10 cellular contexts compared by ENCODE assay signal in the genomic region with DNA sequence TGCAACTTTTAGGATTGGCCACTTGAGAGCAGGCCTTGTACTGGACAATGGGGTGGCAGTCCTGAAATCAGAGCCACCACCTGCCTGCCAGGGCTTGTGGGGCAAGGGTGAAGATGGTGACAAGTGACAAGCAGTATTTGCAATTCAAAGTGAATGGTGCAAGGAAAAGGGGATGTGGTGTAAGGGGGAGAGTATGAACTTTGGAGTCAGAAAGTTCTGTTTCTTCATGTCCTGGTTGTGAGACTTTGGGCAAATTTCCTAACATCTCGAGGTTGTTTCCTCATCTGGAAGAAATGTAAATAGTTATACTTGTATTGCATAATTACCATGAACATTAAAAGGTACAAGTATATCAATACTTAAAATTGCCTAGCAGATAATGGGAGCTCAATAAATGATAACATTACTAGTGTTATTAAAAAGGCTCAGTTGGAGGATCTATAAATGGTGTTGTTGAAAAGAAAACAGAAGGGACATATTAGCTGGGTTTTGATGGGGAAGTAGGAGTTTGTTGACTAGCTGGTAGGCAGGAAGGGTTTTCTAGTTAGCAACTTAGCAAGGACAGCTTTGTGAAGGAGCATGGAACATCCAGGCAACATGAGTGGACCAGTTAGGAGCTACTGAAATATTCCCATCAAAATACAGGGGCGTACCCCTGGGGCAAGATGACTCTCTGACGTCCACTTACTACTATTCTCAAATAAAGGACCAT. TPM values are rescaled to one million over a fixed set of nuclear protein-coding genes. Genes with fewer than 3 reads are reported as not detected.
A peak's percentile ranks its signal among the peaks of the same experiment; 100 is the strongest.
DNase-seq lines count a peak whose midpoint lies in the region; ATAC-seq and TF ChIP-seq lines count a peak whose summit lies in the region.
"Had no signal": no experiment of that assay in that cellular context is flagged by ENCODE, and none has a peak within 500 bp of the region (broad histone marks: within the 10 kb centered on the region; RNA-seq: fewer than 3 reads in every experiment).

No MANE protein-coding gene starts in this region.

- H3K4me2 ChIP-seq in IMR-90 (ENCODE audit: low read depth, low read length) (peak overlapping the region; percentile 80), hepatocyte (no peak overlapping the region), PC-3 (ENCODE audit: low read length) (no peak overlapping the region)

- in situ Hi-C loops in IMR-90 (cut with MboI; ENCODE audit: low sequenced_read_pairs), result no loop called here

- H3K56ac ChIP-seq in IMR-90 (ENCODE audit: extremely low read depth, insufficient read depth, low read length), result no peak overlapping the region

- intact Hi-C loops in IMR-90 (cut with micrococcal nuclease) (no loop called here), PC-3 (cut with micrococcal nuclease) (no loop called here)

- CTCF ChIA-PET in IMR-90 (lab: Yijun Ruan, JAX), result no interaction called here
- CTCF ChIA-PET in PC-3 (lab: Charles Lee), result no interaction called here

- peak overlapping the region; percentile 44 for H3K4ac ChIP-seq in IMR-90 (ENCODE audit: low read depth, low read length)

- peak overlapping the region; percentile 93 for H4K5ac ChIP-seq in IMR-90 (ENCODE audit: low read depth, low read length)

- H3K79me1 ChIP-seq in IMR-90 (ENCODE audit: low read depth in 1 of 2, low read length in 2 of 2), result no peaks in the 10 kb centered on the region

- WGBS in IMR-90 (ENCODE audit: extremely low coverage in 2 of 2, insufficient read length in 1 of 2), 2 experiments, result 83% methylated on average over 1 of the region's 3 CpGs; no CpG with 5 or more reads in 1 of the 2 experiments
- 79% methylated on average over 3 of the region's 3 CpGs for WGBS in hepatocyte (ENCODE audit: low lambda C conversion rate, missing lambda C conversion rate)
- 63 to 68% methylated on average over 3 of the region's 3 CpGs for WGBS in upper lobe of left lung, 2 donors

- H4K91ac ChIP-seq in IMR-90 (ENCODE audit: insufficient read depth, low read depth, low read length), result peak overlapping the region; percentile 75

- H3K14ac ChIP-seq in IMR-90 (replicated peaks; ENCODE audit: low read depth, low read length), result peak overlapping the region; percentile 57; the same call in 1 of the 2 replicates

- H4K20me1 ChIP-seq in IMR-90 (ENCODE audit: insufficient read depth, low read length) (peaks cover 3% of the 10 kb centered on the region; the same call in 1 of the 2 replicates), hepatocyte (ENCODE audit: insufficient read depth, poor library complexity, severe bottlenecking) (no peaks in the 10 kb centered on the region), PC-3 (ENCODE audit: low read length) (no peaks in the 10 kb centered on the region)

- H3K79me2 ChIP-seq in hepatocyte (no peaks in the 10 kb centered on the region), PC-3 (ENCODE audit: low read length) (no peaks in the 10 kb centered on the region)

- TF ChIP-seq CTCF in IMR-90 (conservative IDR thresholded peaks at IDR 0.05; ENCODE audit: low read depth, low read length), result no peak
- TF ChIP-seq CTCF in hepatocyte (IDR thresholded peaks at IDR 0.05; ENCODE audit: poor library complexity), result no peak
- TF ChIP-seq CTCF in upper lobe of left lung (IDR thresholded peaks at IDR 0.05), result no peak
- no peak for TF ChIP-seq CTCF in PC-3 (conservative IDR thresholded peaks at IDR 0.05; ENCODE audit: low read depth, low read length)

- H3K27me3 ChIP-seq in IMR-90 (ENCODE audit: control insufficient read depth, insufficient read depth, low read length) (no peaks in the 10 kb centered on the region), hepatocyte (no peaks in the 10 kb centered on the region), upper lobe of left lung (no peaks in the 10 kb centered on the region), PC-3 (ENCODE audit: low read length) (no peaks in the 10 kb centered on the region)

- no peaks in the 10 kb centered on the region for H3F3A ChIP-seq in PC-3 (ENCODE audit: low read length, unreplicated experiment)

- peak overlapping the region; percentile 76 for H2BK120ac ChIP-seq in IMR-90 (ENCODE audit: low read depth, low read length)

- no peak overlapping the region for H3K9ac ChIP-seq in IMR-90 (ENCODE audit: low read depth, low read length)
- no peak overlapping the region for H3K9ac ChIP-seq in PC-3 (ENCODE audit: low read length)

- peak overlapping the region; percentile 38; the same call in 1 of the 2 replicates for H2AK5ac ChIP-seq in IMR-90 (ENCODE audit: low read depth, low read length)

- peak overlapping the region; percentile 71 for H2BK20ac ChIP-seq in IMR-90 (ENCODE audit: low read depth, low read length)

- H3K27ac ChIP-seq in IMR-90 (ENCODE audit: insufficient read depth, low read length) (peak overlapping the region; percentile 89), hepatocyte (peak overlapping the region; percentile 70), upper lobe of left lung (peak overlapping the region; percentile 73 to 92 (median 89)), PC-3 (ENCODE audit: low read length) (no peak overlapping the region)

- peak; percentile 75 for DNase-seq in IMR-90
- peak; percentile 77 for DNase-seq in amniotic epithelial cell (ENCODE audit: low read depth)
- DNase-seq in hepatocyte (ENCODE audit: low spot score), result peak; percentile 39
- DNase-seq in upper lobe of left lung, result peak in 1 of 2 donors; percentile 88
- DNase-seq in PC-3, result no peak
- DNase-seq in NCI-H2107 treated with DMSO at 0.1 percent for 48 hours (lab: John Stamatoyannopoulos, UW; ENCODE audit: unreplicated experiment), result no peak
- DNase-seq in NCI-H82 (lab: John Stamatoyannopoulos, UW), result no peak
- DNase-seq: activated CD8-positive, alpha-beta memory T cell treated with anti-CD3 and anti-CD28 coated beads, Interleukin-2, amount 10 ng/mL, durations not matched to agents 7 days and 5 days; central memory CD4-positive, alpha-beta T cell; NCI-H146 had no signal

- POLR2A ChIA-PET in IMR-90 (lab: Charles Lee; ENCODE audit: unreplicated experiment), result no interaction called here
- POLR2A ChIA-PET in PC-3 (lab: Charles Lee; ENCODE audit: unreplicated experiment), result no interaction called here

- H3K4me1 ChIP-seq in IMR-90 (ENCODE audit: control insufficient read depth, insufficient read depth, low read length) (peaks cover 22% of the 10 kb centered on the region), hepatocyte (ENCODE audit: insufficient read depth) (peaks cover 23% of the 10 kb centered on the region), upper lobe of left lung (peaks cover 29 to 52% (median 31%) of the 10 kb centered on the region in 4 donors), PC-3 (ENCODE audit: insufficient read depth, low read length) (peaks cover 17% of the 10 kb centered on the region)

- 0 out of 2 replicates have a peak, but pooled peaks have one; percentile 16 for ATAC-seq in IMR-90 (ENCODE audit: low read depth)
- peak; percentile 78 to 79 for ATAC-seq in upper lobe of left lung (ENCODE audit: low FRiP score in 2 of 2)
- ATAC-seq in PC-3, result no peak
- ATAC-seq: activated CD8-positive, alpha-beta memory T cell treated with anti-CD3 and anti-CD28 coated beads, Interleukin-2, amount 10 ng/mL, durations not matched to agents 7 days and 5 days had no signal

- H3K23ac ChIP-seq in IMR-90 (ENCODE audit: low read depth, low read length), result peak overlapping the region; percentile 17; the same call in 1 of the 2 replicates

- no peaks in the 10 kb centered on the region for H3K36me3 ChIP-seq in IMR-90 (ENCODE audit: control insufficient read depth, insufficient read depth, low read length)
- H3K36me3 ChIP-seq in hepatocyte (replicated peaks; ENCODE audit: insufficient read depth, low read depth), result no peaks in the 10 kb centered on the region
- no peaks in the 10 kb centered on the region for H3K36me3 ChIP-seq in upper lobe of left lung
- no peaks in the 10 kb centered on the region for H3K36me3 ChIP-seq in PC-3 (ENCODE audit: low read depth, low read length)

- H3K4me3 ChIP-seq in IMR-90 (ENCODE audit: insufficient read depth, low read depth, low read length) (no peak overlapping the region), hepatocyte (no peak overlapping the region), upper lobe of left lung (no peak overlapping the region), PC-3 (ENCODE audit: low read length) (no peak overlapping the region)

- TF ChIP-seq EP300 in upper lobe of left lung (IDR thresholded peaks at IDR 0.05), result peak in 3 of 4 donors; percentile 58 to 91 (median 76)

- TF ChIP-seq RAD21 in IMR-90 (IDR thresholded peaks at IDR 0.05; ENCODE audit: low read length), result no peak

- peak overlapping the region; percentile 8 to 53; a peak in 3 of 4 replicates for H4K8ac ChIP-seq in IMR-90 (ENCODE audit: low read depth in 2 of 2, low read length in 2 of 2)

- dilution Hi-C loops in IMR-90 (cut with HindIII; ENCODE audit: low sequenced_read_pairs, unreplicated experiment), result no loop called here

- peak overlapping the region; percentile 91 for H2BK5ac ChIP-seq in IMR-90 (ENCODE audit: low read depth, low read length, poor library complexity, severe bottlenecking)

- peak overlapping the region; percentile 98 for H3K18ac ChIP-seq in IMR-90 (ENCODE audit: low read depth, low read length)

- H2AFZ ChIP-seq in IMR-90 (replicated peaks; ENCODE audit: low read length, poor library complexity) (peak overlapping the region; percentile 70), hepatocyte (no peak overlapping the region), PC-3 (ENCODE audit: low read length) (no peak overlapping the region)

- H3K9me2 ChIP-seq in hepatocyte (replicated peaks; ENCODE audit: insufficient read depth), result no peaks in the 10 kb centered on the region
- no peaks in the 10 kb centered on the region for H3K9me2 ChIP-seq in PC-3 (replicated peaks; ENCODE audit: low read length)

- H3K9me1 ChIP-seq in IMR-90 (ENCODE audit: insufficient read depth, low read length), result peaks cover 3% of the 10 kb centered on the region; the same call in 1 of the 2 replicates

- peak overlapping the region; percentile 87 for H2AK9ac ChIP-seq in IMR-90 (replicated peaks; ENCODE audit: low read depth, low read length, poor library complexity)

- H3K9me3 ChIP-seq in IMR-90 (ENCODE audit: control insufficient read depth, insufficient read depth, low read length) (no peaks in the 10 kb centered on the region), hepatocyte (ENCODE audit: low read depth) (no peaks in the 10 kb centered on the region), upper lobe of left lung (no peaks in the 10 kb centered on the region), PC-3 (ENCODE audit: low read length) (no peaks in the 10 kb centered on the region)

- BruUV-seq in IMR-90 (replicated peaks; lab: Mats Ljungman, UMichigan) (no TSS peak), PC-3 (replicated peaks; lab: Mats Ljungman, UMichigan) (no TSS peak)

- peak overlapping the region; percentile 58; the same call in 1 of the 3 replicates for H2BK15ac ChIP-seq in IMR-90 (ENCODE audit: low read depth, low read length)

- TF ChIP-seq POLR2A in IMR-90 (IDR thresholded peaks at IDR 0.05; ENCODE audit: low read depth, low read length) (no peak), upper lobe of left lung (IDR thresholded peaks at IDR 0.05) (no peak)

RNA-seq across cellular contexts. Expression of gene MEGF9, which starts 21.3 kb away (rescaled TPM):
- total RNA-seq in IMR-90 (2012; rRNA removed) (3.4 and 4.7 TPM in 2 replicates), hepatocyte (23.9 and 27.4 TPM in 2 replicates), upper lobe of left lung (100 to 1,000 TPM in 1 of 6 donors, 10 to 100 TPM in 5; 30.4 to 130 (median 71.0) TPM), PC-3 (2014; rRNA removed) (2.6 and 3.1 TPM in 2 replicates)
- polyA plus RNA-seq in IMR-90 (2012; rRNA removed) (3.0 and 3.4 TPM in 2 replicates), hepatocyte (6.4 and 10.3 TPM in 2 replicates)
- polyA plus RNA-seq in IMR-90 (2012; cell fraction: cytosol; rRNA removed), result 1.4 and 1.7 TPM in 2 replicates
- polyA plus RNA-seq in IMR-90 (2012; cell fraction: nucleus; rRNA removed; ENCODE audit: low replicate concordance), result 0.83 and 3.0 TPM in 2 replicates

RNA-seq across cellular contexts. Expression of gene FBXW2, which starts 57.6 kb away (rescaled TPM):
- total RNA-seq in IMR-90 (2012; rRNA removed) (27.1 and 35.6 TPM in 2 replicates), hepatocyte (52.0 and 54.5 TPM in 2 replicates), upper lobe of left lung (100 to 1,000 TPM in 1 of 6 donors, 10 to 100 TPM in 5; 42.2 to 149 (median 79.7) TPM), PC-3 (2014; rRNA removed) (25.0 and 30.5 TPM in 2 replicates)
- polyA plus RNA-seq in IMR-90 (2012; rRNA removed) (32.3 and 43.5 TPM in 2 replicates), hepatocyte (30.1 and 34.6 TPM in 2 replicates)
- polyA plus RNA-seq in IMR-90 (2012; cell fraction: cytosol; rRNA removed), result 11.1 and 19.2 TPM in 2 replicates
- 15.6 and 45.3 TPM in 2 replicates for polyA plus RNA-seq in IMR-90 (2012; cell fraction: nucleus; rRNA removed; ENCODE audit: low replicate concordance)

Comparison
In these comparisons a context has a peak if more than half of its experiments do, and no peak if none do; other contexts are left out.
1. DNase-seq: peak in IMR-90 (single experiment), amniotic epithelial cell (single experiment) and hepatocyte (single experiment); none in PC-3 (single experiment), NCI-H2107 treated with DMSO at 0.1 percent for 48 hours (single experiment) and NCI-H82 (single experiment).